In the genomic region with DNA sequence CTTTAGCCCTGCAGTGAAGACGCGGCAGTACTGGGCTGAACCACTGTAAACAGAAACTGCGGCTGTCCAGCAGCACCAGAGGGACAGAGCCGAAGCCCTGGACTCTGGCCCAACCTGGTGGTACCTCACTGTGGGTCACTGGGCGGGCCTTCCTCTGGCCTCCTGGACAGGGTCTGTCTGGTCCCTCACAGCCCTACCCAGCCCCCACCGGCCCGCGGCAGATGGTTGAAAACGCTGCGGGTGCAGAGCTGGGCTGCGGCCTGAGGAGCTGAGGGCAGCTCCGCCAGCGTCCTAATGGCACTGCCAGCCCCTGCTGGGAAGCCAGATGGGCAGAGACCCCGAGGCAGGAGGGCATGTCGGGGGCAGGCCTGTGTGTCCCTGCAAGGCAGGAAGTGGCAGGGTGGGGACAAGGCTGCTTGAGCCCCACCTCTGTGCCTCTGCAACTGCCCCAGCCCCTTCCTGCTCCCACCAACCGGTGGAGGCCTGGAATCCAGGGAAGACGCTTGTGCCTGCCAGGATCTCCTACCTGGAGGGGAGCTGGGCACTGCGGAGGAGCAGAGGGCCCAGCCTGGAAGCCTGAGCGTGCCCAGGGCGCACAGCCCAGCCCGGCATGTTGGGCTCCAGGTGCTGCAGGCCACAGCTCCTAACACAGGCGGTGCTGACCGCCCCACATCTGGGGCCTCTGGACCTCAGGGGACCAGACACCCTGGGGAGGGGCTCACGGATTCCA, we compare ENCODE assay signal across 13 cellular contexts. TPM values are rescaled to one million over a fixed set of nuclear protein-coding genes. Genes with fewer than 3 reads are reported as not detected.
A peak's percentile ranks its signal among the peaks of the same experiment; 100 is the strongest.
DNase-seq lines count a peak whose midpoint lies in the region; TF ChIP-seq lines count a peak whose summit lies in the region.
"Had no signal": no experiment of that assay in that cellular context is flagged by ENCODE, and none has a peak within 500 bp of the region (broad histone marks: within the 10 kb centered on the region; RNA-seq: fewer than 3 reads in every experiment).

No MANE protein-coding gene starts in this region.

- 81 to 87% methylated on average over 24 of the region's 24 CpGs for WGBS in sigmoid colon, 2 donors

- H3K27me3 ChIP-seq in layer of hippocampus (ENCODE audit: control insufficient read depth, insufficient read depth, low read length): no peaks in the 10 kb centered on the region
- no peaks in the 10 kb centered on the region for H3K27me3 ChIP-seq in sigmoid colon

- DNase-seq in DMS 273 treated with DMSO at 0.1 percent for 48 hours (lab: John Stamatoyannopoulos, UW) (peak; percentile 57), caudate nucleus (lab: John Stamatoyannopoulos, UW) (peak in 1 of 61 donors; percentile 79), sigmoid colon (peak; percentile 67), mucosa of gallbladder (ENCODE audit: low spot score) (no peak), COLO668 (lab: John Stamatoyannopoulos, UW; ENCODE audit: unreplicated experiment) (no peak), GM03348 (ENCODE audit: low spot score) (no peak), DMS153 (lab: John Stamatoyannopoulos, UW) (no peak)
- DNase-seq: activated naive CD8-positive, alpha-beta T cell treated with anti-CD3 and anti-CD28 coated beads for 36 hours; HFFc6; NCI-H1436; NCI-H748 treated with DMSO at 0.1 percent for 48 hours had no signal

- H3K4me3 ChIP-seq in sigmoid colon: no peak overlapping the region

- H3K9me3 ChIP-seq in sigmoid colon: no peaks in the 10 kb centered on the region
- H3K9me3 ChIP-seq: neutrophil had no signal

- no peak for TF ChIP-seq EP300 in sigmoid colon (IDR thresholded peaks at IDR 0.05)

- peaks cover 0 to 5% (median 0%) of the 10 kb centered on the region in 4 donors for H3K36me3 ChIP-seq in sigmoid colon
- H3K36me3 ChIP-seq: neutrophil had no signal

- H3K27ac ChIP-seq in caudate nucleus (ENCODE audit: low read depth, low read length): peak overlapping the region; percentile 11
- peak overlapping the region; percentile 46 for H3K27ac ChIP-seq in layer of hippocampus (ENCODE audit: low read depth, low read length)
- H3K27ac ChIP-seq in sigmoid colon: peak overlapping the region in 3 of 4 donors; percentile 6 to 49 (median 41)
- H3K27ac ChIP-seq: neutrophil had no signal

- intact Hi-C loops in sigmoid colon (cut with DNase I): no loop called here

- no peak for TF ChIP-seq POLR2A in sigmoid colon (IDR thresholded peaks at IDR 0.05)

- no peak for TF ChIP-seq CTCF in sigmoid colon (IDR thresholded peaks at IDR 0.05)

- peaks cover 0 to 43% (median 35%) of the 10 kb centered on the region in 4 donors for H3K4me1 ChIP-seq in sigmoid colon

RNA-seq across cellular contexts. Expression of a gene that starts 36.3 kb away (rescaled TPM):
- total RNA-seq in sigmoid colon (10 to 100 TPM; 13.2 to 27.4 (median 17.1) TPM), mucosa of gallbladder (90.1 TPM)
- 10 to 100 TPM; 12.0 to 25.1 (median 12.7) TPM for polyA plus RNA-seq in sigmoid colon

Comparison
In these comparisons a context has a peak if more than half of its experiments do, and no peak if none do; other contexts are left out.
1. DNase-seq: peak in DMS 273 treated with DMSO at 0.1 percent for 48 hours (single experiment) and sigmoid colon (single experiment); none in mucosa of gallbladder (single experiment), COLO668 (single experiment), GM03348 (single experiment) and DMS153 (single experiment).
2. Peak in every context shown above with its lines, with median percentiles within 50 percentile points of each other: H3K27ac ChIP-seq.